15 cellular contexts compared by ENCODE assay signal in genomic region chr1:94110946-94111740, GRCh38. TPM values are rescaled to one million over a fixed set of nuclear protein-coding genes. Genes with fewer than 3 reads are reported as not detected.
"Had no signal": no experiment of that assay in that cellular context is flagged by ENCODE, and none has a peak within 500 bp of the region (broad histone marks: within the 10 kb centered on the region; RNA-seq: fewer than 3 reads in every experiment).

No MANE protein-coding gene starts in this region.

- H3K79me2 ChIP-seq: parathyroid adenoma had no signal

- FAIRE-seq: colon, urothelium cell line had no signal

- H3K9me3 ChIP-seq: lower lobe of right lung, thoracic aorta had no signal

- H3K4me3 ChIP-seq: lower lobe of right lung, thoracic aorta had no signal

- H3K4me3 Mint-ChIP-seq: activated CD4-positive, alpha-beta memory T cell treated with anti-CD3 and anti-CD28 coated beads, Interleukin-2, amount 10 ng/mL, durations not matched to agents 7 days and 5 days; activated naive CD4-positive, alpha-beta T cell treated with anti-CD3 and anti-CD28 coated beads, Interleukin-2, amount 50 U/mL, for 24 hours; activated T-cell treated with anti-CD3 and anti-CD28 coated beads, Interleukin-2, amount 50 U/mL, for 4 hours; stimulated activated effector memory CD8-positive, alpha-beta T cell treated with anti-CD3 and anti-CD28 coated beads, Interleukin-12 subunit alpha, Interleukin-12 subunit beta, amount 100 ng/mL, for 72 hours; WTC11 had no signal

- H3K36me3 Mint-ChIP-seq: activated naive CD4-positive, alpha-beta T cell treated with anti-CD3 and anti-CD28 coated beads, Interleukin-2, amount 50 U/mL, for 24 hours; stimulated activated effector memory CD8-positive, alpha-beta T cell treated with anti-CD3 and anti-CD28 coated beads, Interleukin-12 subunit alpha, Interleukin-12 subunit beta, amount 100 ng/mL, for 72 hours; WTC11 had no signal

- H3K9ac ChIP-seq: parathyroid adenoma had no signal

- H3K27ac Mint-ChIP-seq: activated CD4-positive, alpha-beta memory T cell treated with anti-CD3 and anti-CD28 coated beads, Interleukin-2, amount 10 ng/mL, durations not matched to agents 7 days and 5 days; activated naive CD4-positive, alpha-beta T cell treated with anti-CD3 and anti-CD28 coated beads, Interleukin-2, amount 50 U/mL, for 24 hours; stimulated activated effector memory CD8-positive, alpha-beta T cell treated with anti-CD3 and anti-CD28 coated beads, Interleukin-12 subunit alpha, Interleukin-12 subunit beta, amount 100 ng/mL, for 72 hours had no signal

- DNase-seq: activated CD4-positive, alpha-beta memory T cell treated with anti-CD3 and anti-CD28 coated beads, Interleukin-2, amount 10 ng/mL, durations not matched to agents 7 days and 5 days; activated CD4-positive, alpha-beta T cell treated with anti-CD3 and anti-CD28 coated beads for 4 hours; activated effector memory CD4-positive, alpha-beta T cell treated with Interleukin-2 at 50 U/mL for 16 hours; activated T-cell treated with anti-CD3 and anti-CD28 coated beads, Interleukin-2, amount 50 U/mL, for 4 hours; glutamatergic neuron; lower lobe of right lung; midbrain; T-helper 2 cell had no signal

- H3K9me3 Mint-ChIP-seq: activated CD4-positive, alpha-beta memory T cell treated with anti-CD3 and anti-CD28 coated beads, Interleukin-2, amount 10 ng/mL, durations not matched to agents 7 days and 5 days; activated naive CD4-positive, alpha-beta T cell treated with anti-CD3 and anti-CD28 coated beads, Interleukin-2, amount 50 U/mL, for 24 hours; activated T-cell treated with anti-CD3 and anti-CD28 coated beads, Interleukin-2, amount 50 U/mL, for 4 hours; stimulated activated effector memory CD8-positive, alpha-beta T cell treated with anti-CD3 and anti-CD28 coated beads, Interleukin-12 subunit alpha, Interleukin-12 subunit beta, amount 100 ng/mL, for 72 hours; WTC11 had no signal

- H3K4me1 Mint-ChIP-seq: activated naive CD4-positive, alpha-beta T cell treated with anti-CD3 and anti-CD28 coated beads, Interleukin-2, amount 50 U/mL, for 24 hours had no signal

- H2AFZ ChIP-seq: parathyroid adenoma had no signal

- H3K36me3 ChIP-seq: lower lobe of right lung, thoracic aorta had no signal

- H3K27ac ChIP-seq: lower lobe of right lung, parathyroid adenoma, thoracic aorta had no signal

- H3K4me1 ChIP-seq: lower lobe of right lung had no signal

RNA-seq across cellular contexts. Expression of gene ABCA4, which starts 9.8 kb away (rescaled TPM):
- total RNA-seq: activated CD4-positive, alpha-beta memory T cell treated with anti-CD3 and anti-CD28 coated beads, Interleukin-2, amount 10 ng/mL, durations not matched to agents 7 days and 5 days; activated T-cell treated with anti-CD3 and anti-CD28 coated beads, Interleukin-2, amount 50 U/mL, for 4 hours had no signal
